In the genomic region with DNA sequence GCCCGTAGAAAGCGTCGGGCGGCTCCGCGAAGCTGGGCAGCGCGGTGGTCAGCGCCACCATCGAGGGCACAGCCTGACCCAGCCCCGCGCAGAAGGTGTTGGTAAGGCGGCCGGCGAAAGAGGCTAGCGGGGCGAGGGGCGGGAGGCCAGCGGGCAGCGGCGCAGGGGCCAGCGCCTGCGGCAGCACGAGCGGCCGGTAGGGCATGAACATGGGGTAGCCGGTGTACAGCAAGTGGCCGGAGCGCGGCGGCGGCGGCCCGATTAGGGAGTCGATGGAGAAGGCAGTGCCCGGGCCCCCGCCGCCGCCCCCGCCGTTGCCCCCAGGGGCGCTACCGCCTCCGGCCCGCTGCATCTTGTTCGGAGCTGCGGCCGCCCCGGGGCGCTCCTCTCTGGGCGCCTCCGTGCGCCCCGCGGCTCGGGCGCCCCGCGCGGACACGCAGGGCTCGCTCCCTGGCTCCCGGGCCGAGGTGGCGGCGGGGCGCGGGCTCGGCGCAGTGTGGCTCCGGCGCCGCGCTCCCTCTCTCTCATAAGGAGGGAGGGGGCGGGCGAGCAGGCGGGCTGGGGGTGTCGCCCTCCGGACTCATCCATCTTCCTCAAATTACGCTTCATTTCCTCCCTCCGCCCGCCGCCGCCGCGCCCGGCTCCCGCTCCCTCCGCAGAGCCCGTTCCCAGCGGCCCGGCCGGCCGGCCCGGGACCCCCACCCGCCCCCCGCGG, we compare ENCODE assay signal across 1 cellular context.
TF ChIP-seq lines count a peak whose summit lies in the region.

A gene (minus strand): TSS at position 498 of the 715 bp plus-strand sequence. CDS start 146 bp downstream, at position 352.

TF ChIP-seq in K562, 482 proteins besides CTCF, POLR2A, EP300 and RAD21 (continued from another document):
- TF ChIP-seq, protein P1, sequence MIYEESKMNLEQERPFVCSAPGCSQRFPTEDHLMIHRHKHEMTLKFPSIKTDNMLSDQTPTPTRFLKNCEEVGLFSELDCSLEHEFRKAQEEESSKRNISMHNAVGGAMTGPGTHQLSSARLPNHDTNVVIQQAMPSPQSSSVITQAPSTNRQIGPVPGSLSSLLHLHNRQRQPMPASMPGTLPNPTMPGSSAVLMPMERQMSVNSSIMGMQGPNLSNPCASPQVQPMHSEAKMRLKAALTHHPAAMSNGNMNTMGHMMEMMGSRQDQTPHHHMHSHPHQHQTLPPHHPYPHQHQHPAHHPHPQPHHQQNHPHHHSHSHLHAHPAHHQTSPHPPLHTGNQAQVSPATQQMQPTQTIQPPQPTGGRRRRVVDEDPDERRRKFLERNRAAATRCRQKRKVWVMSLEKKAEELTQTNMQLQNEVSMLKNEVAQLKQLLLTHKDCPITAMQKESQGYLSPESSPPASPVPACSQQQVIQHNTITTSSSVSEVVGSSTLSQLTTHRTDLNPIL (CRISPR knock-in tag; IDR thresholded peaks at IDR 0.05): no peak
- TF ChIP-seq ZNF3 (CRISPR knock-in tag; IDR thresholded peaks at IDR 0.05) (no peak), TCF3 (CRISPR knock-in tag; IDR thresholded peaks at IDR 0.05) (no peak), NRF1 (conservative IDR thresholded peaks at IDR 0.05 in 1 of 2, IDR thresholded peaks at IDR 0.05 in 1 of 2) (no peak), MTA1 (IDR thresholded peaks at IDR 0.05; ENCODE audit: borderline replicate concordance) (no peak), LCOR (CRISPR knock-in tag; IDR thresholded peaks at IDR 0.05) (no peak), THRAP3 (IDR thresholded peaks at IDR 0.05; ENCODE audit: borderline replicate concordance) (no peak), ZBTB8A (IDR thresholded peaks at IDR 0.05; ENCODE audit: partially characterized antibody) (no peak), SIRT6 (IDR thresholded peaks at IDR 0.05; ENCODE audit: low read depth, low read length) (no peak), PRMT5 (CRISPR knock-in tag; IDR thresholded peaks at IDR 0.05) (no peak), MAZ (CRISPR knock-in tag; conservative IDR thresholded peaks at IDR 0.05 in 1 of 2, IDR thresholded peaks at IDR 0.05 in 1 of 2) (no peak), ZNF121 (CRISPR knock-in tag; conservative IDR thresholded peaks at IDR 0.05) (no peak), MEIS2 (IDR thresholded peaks at IDR 0.05; ENCODE audit: partially characterized antibody) (peak; percentile 60), ZNF212 (CRISPR knock-in tag; IDR thresholded peaks at IDR 0.05) (no peak), ZNF133 (CRISPR knock-in tag; IDR thresholded peaks at IDR 0.05) (no peak), ARHGAP35 (IDR thresholded peaks at IDR 0.05; ENCODE audit: partially characterized antibody) (no peak), NONO (IDR thresholded peaks at IDR 0.05; ENCODE audit: low read depth in 2 of 2, low read length in 1 of 2) (0 out of 4 replicates have a peak, but pooled peaks of 1 of the 2 experiments have one; percentile 34)
- TF ChIP-seq, protein P2, sequence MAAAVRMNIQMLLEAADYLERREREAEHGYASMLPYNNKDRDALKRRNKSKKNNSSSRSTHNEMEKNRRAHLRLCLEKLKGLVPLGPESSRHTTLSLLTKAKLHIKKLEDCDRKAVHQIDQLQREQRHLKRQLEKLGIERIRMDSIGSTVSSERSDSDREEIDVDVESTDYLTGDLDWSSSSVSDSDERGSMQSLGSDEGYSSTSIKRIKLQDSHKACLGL (CRISPR knock-in tag; IDR thresholded peaks at IDR 0.05; ENCODE audit: borderline replicate concordance, poor library complexity, severe bottlenecking): no peak
- TF ChIP-seq, protein P3, sequence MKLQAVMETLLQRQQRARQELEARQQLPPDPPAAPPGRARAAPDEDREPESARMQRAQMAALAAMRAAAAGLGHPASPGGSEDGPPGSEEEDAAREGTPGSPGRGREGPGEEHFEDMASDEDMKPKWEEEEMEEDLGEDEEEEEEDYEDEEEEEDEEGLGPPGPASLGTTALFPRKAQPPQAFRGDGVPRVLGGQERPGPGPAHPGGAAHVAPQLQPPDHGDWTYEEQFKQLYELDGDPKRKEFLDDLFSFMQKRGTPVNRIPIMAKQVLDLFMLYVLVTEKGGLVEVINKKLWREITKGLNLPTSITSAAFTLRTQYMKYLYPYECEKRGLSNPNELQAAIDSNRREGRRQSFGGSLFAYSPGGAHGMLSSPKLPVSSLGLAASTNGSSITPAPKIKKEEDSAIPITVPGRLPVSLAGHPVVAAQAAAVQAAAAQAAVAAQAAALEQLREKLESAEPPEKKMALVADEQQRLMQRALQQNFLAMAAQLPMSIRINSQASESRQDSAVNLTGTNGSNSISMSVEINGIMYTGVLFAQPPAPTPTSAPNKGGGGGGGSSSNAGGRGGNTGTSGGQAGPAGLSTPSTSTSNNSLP (IDR thresholded peaks at IDR 0.05; ENCODE audit: borderline replicate concordance, low read depth, low read length): no peak
- TF ChIP-seq, protein P4, sequence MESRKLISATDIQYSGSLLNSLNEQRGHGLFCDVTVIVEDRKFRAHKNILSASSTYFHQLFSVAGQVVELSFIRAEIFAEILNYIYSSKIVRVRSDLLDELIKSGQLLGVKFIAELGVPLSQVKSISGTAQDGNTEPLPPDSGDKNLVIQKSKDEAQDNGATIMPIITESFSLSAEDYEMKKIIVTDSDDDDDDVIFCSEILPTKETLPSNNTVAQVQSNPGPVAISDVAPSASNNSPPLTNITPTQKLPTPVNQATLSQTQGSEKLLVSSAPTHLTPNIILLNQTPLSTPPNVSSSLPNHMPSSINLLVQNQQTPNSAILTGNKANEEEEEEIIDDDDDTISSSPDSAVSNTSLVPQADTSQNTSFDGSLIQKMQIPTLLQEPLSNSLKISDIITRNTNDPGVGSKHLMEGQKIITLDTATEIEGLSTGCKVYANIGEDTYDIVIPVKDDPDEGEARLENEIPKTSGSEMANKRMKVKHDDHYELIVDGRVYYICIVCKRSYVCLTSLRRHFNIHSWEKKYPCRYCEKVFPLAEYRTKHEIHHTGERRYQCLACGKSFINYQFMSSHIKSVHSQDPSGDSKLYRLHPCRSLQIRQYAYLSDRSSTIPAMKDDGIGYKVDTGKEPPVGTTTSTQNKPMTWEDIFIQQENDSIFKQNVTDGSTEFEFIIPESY (CRISPR knock-in tag; IDR thresholded peaks at IDR 0.05): peak; percentile 80; the same call in 1 of the 2 replicates
- TF ChIP-seq, protein P5, sequence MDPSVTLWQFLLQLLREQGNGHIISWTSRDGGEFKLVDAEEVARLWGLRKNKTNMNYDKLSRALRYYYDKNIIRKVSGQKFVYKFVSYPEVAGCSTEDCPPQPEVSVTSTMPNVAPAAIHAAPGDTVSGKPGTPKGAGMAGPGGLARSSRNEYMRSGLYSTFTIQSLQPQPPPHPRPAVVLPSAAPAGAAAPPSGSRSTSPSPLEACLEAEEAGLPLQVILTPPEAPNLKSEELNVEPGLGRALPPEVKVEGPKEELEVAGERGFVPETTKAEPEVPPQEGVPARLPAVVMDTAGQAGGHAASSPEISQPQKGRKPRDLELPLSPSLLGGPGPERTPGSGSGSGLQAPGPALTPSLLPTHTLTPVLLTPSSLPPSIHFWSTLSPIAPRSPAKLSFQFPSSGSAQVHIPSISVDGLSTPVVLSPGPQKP (CRISPR knock-in tag; IDR thresholded peaks at IDR 0.05): no peak
- TF ChIP-seq, protein P6, sequence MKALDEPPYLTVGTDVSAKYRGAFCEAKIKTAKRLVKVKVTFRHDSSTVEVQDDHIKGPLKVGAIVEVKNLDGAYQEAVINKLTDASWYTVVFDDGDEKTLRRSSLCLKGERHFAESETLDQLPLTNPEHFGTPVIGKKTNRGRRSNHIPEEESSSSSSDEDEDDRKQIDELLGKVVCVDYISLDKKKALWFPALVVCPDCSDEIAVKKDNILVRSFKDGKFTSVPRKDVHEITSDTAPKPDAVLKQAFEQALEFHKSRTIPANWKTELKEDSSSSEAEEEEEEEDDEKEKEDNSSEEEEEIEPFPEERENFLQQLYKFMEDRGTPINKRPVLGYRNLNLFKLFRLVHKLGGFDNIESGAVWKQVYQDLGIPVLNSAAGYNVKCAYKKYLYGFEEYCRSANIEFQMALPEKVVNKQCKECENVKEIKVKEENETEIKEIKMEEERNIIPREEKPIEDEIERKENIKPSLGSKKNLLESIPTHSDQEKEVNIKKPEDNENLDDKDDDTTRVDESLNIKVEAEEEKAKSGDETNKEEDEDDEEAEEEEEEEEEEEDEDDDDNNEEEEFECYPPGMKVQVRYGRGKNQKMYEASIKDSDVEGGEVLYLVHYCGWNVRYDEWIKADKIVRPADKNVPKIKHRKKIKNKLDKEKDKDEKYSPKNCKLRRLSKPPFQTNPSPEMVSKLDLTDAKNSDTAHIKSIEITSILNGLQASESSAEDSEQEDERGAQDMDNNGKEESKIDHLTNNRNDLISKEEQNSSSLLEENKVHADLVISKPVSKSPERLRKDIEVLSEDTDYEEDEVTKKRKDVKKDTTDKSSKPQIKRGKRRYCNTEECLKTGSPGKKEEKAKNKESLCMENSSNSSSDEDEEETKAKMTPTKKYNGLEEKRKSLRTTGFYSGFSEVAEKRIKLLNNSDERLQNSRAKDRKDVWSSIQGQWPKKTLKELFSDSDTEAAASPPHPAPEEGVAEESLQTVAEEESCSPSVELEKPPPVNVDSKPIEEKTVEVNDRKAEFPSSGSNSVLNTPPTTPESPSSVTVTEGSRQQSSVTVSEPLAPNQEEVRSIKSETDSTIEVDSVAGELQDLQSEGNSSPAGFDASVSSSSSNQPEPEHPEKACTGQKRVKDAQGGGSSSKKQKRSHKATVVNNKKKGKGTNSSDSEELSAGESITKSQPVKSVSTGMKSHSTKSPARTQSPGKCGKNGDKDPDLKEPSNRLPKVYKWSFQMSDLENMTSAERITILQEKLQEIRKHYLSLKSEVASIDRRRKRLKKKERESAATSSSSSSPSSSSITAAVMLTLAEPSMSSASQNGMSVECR (CRISPR knock-in tag; IDR thresholded peaks at IDR 0.05): no peak
- TF ChIP-seq, protein P7, sequence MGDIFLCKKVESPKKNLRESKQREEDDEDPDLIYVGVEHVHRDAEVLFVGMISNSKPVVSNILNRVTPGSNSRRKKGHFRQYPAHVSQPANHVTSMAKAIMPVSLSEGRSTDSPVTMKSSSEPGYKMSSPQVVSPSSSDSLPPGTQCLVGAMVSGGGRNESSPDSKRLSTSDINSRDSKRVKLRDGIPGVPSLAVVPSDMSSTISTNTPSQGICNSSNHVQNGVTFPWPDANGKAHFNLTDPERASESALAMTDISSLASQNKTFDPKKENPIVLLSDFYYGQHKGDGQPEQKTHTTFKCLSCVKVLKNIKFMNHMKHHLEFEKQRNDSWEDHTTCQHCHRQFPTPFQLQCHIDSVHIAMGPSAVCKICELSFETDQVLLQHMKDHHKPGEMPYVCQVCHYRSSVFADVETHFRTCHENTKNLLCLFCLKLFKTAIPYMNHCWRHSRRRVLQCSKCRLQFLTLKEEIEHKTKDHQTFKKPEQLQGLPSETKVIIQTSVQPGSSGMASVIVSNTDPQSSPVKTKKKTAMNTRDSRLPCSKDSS (IDR thresholded peaks at IDR 0.05; ENCODE audit: low read depth, partially characterized antibody): no peak
- TF ChIP-seq, protein P8, sequence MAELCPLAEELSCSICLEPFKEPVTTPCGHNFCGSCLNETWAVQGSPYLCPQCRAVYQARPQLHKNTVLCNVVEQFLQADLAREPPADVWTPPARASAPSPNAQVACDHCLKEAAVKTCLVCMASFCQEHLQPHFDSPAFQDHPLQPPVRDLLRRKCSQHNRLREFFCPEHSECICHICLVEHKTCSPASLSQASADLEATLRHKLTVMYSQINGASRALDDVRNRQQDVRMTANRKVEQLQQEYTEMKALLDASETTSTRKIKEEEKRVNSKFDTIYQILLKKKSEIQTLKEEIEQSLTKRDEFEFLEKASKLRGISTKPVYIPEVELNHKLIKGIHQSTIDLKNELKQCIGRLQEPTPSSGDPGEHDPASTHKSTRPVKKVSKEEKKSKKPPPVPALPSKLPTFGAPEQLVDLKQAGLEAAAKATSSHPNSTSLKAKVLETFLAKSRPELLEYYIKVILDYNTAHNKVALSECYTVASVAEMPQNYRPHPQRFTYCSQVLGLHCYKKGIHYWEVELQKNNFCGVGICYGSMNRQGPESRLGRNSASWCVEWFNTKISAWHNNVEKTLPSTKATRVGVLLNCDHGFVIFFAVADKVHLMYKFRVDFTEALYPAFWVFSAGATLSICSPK (IDR thresholded peaks at IDR 0.05; ENCODE audit: borderline replicate concordance): no peak
- TF ChIP-seq, protein P9, sequence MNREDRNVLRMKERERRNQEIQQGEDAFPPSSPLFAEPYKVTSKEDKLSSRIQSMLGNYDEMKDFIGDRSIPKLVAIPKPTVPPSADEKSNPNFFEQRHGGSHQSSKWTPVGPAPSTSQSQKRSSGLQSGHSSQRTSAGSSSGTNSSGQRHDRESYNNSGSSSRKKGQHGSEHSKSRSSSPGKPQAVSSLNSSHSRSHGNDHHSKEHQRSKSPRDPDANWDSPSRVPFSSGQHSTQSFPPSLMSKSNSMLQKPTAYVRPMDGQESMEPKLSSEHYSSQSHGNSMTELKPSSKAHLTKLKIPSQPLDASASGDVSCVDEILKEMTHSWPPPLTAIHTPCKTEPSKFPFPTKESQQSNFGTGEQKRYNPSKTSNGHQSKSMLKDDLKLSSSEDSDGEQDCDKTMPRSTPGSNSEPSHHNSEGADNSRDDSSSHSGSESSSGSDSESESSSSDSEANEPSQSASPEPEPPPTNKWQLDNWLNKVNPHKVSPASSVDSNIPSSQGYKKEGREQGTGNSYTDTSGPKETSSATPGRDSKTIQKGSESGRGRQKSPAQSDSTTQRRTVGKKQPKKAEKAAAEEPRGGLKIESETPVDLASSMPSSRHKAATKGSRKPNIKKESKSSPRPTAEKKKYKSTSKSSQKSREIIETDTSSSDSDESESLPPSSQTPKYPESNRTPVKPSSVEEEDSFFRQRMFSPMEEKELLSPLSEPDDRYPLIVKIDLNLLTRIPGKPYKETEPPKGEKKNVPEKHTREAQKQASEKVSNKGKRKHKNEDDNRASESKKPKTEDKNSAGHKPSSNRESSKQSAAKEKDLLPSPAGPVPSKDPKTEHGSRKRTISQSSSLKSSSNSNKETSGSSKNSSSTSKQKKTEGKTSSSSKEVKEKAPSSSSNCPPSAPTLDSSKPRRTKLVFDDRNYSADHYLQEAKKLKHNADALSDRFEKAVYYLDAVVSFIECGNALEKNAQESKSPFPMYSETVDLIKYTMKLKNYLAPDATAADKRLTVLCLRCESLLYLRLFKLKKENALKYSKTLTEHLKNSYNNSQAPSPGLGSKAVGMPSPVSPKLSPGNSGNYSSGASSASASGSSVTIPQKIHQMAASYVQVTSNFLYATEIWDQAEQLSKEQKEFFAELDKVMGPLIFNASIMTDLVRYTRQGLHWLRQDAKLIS (CRISPR knock-in tag; IDR thresholded peaks at IDR 0.05): no peak
- TF ChIP-seq, protein P10, sequence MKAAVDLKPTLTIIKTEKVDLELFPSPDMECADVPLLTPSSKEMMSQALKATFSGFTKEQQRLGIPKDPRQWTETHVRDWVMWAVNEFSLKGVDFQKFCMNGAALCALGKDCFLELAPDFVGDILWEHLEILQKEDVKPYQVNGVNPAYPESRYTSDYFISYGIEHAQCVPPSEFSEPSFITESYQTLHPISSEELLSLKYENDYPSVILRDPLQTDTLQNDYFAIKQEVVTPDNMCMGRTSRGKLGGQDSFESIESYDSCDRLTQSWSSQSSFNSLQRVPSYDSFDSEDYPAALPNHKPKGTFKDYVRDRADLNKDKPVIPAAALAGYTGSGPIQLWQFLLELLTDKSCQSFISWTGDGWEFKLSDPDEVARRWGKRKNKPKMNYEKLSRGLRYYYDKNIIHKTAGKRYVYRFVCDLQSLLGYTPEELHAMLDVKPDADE (conservative IDR thresholded peaks at IDR 0.05; ENCODE audit: control insufficient read depth, low read depth, low read length): 0 out of 2 replicates have a peak, but pooled peaks have one; percentile 24
